ENCODE assay signal across 22 cellular contexts in the genomic region with DNA sequence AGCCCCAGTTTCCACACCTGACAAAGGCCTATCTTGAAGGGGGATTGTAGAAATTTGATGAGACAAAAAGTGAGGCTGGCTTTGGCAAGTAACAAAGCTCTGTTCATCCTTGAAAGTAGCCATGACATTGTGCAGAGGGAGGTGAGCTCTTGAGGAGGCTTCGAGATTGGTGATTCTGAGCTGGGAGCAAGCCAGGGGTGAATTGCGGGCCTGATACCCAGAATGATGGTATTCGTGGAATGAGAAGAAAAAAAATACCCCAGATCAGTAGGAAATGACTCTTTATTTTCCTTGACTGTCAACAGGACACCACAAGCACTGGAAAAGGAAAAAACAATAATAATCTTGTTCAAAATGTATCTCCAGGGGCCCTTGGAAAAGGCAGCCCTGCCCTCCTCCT.
A peak's percentile ranks its signal among the peaks of the same experiment; 100 is the strongest.
DNase-seq lines count a peak whose midpoint lies in the region; ATAC-seq, FAIRE-seq and TF ChIP-seq lines count a peak whose summit lies in the region.
"Had no signal": no experiment of that assay in that cellular context is flagged by ENCODE, and none has a peak within 500 bp of the region (broad histone marks: within the 10 kb centered on the region; RNA-seq: fewer than 3 reads in every experiment).

No MANE protein-coding gene starts in this region.

- no peak overlapping the region for H3K56ac ChIP-seq in IMR-90 (ENCODE audit: extremely low read depth, insufficient read depth, low read length)
- no peak overlapping the region for H3K56ac ChIP-seq in H1 (replicated peaks; ENCODE audit: insufficient read length, low read depth, low read length)

- H2AFZ ChIP-seq in IMR-90 (replicated peaks; ENCODE audit: low read length, poor library complexity) (no peak overlapping the region), H1 (ENCODE audit: low read length) (no peak overlapping the region), neural cell (ENCODE audit: low read depth, low read length) (no peak overlapping the region)
- H2AFZ ChIP-seq: GM23248 had no signal

- no TSS peak for BruUV-seq in IMR-90 (replicated peaks; lab: Mats Ljungman, UMichigan)

- in situ Hi-C loops in IMR-90 (cut with MboI; ENCODE audit: low sequenced_read_pairs) = no loop called here

- no peak overlapping the region for H3K4me3 ChIP-seq in IMR-90 (ENCODE audit: insufficient read depth, low read depth, low read length)
- no peak overlapping the region for H3K4me3 ChIP-seq in H1 (ENCODE audit: extremely low read depth in 1 of 4, insufficient read depth in 2 of 4, low read depth in 3 of 4, low read length in 4 of 4)
- no peak overlapping the region for H3K4me3 ChIP-seq in neural cell (ENCODE audit: low read length)
- no peak overlapping the region for H3K4me3 ChIP-seq in ascending aorta
- H3K4me3 ChIP-seq: GM23248, HAP-1, Peyer's patch had no signal

- intact Hi-C loops in IMR-90 (cut with micrococcal nuclease) = loop anchor here (5.0 kb wide), 1 partner anchor 98 kb away; no protein-coding TSS in a partner anchor
- intact Hi-C loops in ascending aorta (cut with DNase I) = no loop called here

- WGBS in IMR-90 (ENCODE audit: extremely low coverage in 2 of 2, insufficient read length in 1 of 2), 2 experiments = no CpG with 5 or more reads among the region's 3 CpGs
- WGBS in H1 (ENCODE audit: extremely low coverage in 1 of 2, insufficient coverage in 1 of 2, insufficient read length in 1 of 2, insufficient replicate concordance in 2 of 2, low coverage in 1 of 2, low lambda C conversion rate in 2 of 2, missing lambda C conversion rate in 1 of 2), 2 experiments = 82% methylated on average over 3 of the region's 3 CpGs; no CpG with 5 or more reads in 1 of the 2 experiments

- H4K8ac ChIP-seq in IMR-90 (ENCODE audit: low read depth in 2 of 2, low read length in 2 of 2) (no peak overlapping the region), H1 (ENCODE audit: extremely low read depth, insufficient read depth, low read length) (no peak overlapping the region)

- no peaks in the 10 kb centered on the region for H3K23me2 ChIP-seq in H1 (ENCODE audit: low read depth, low read length)

- TF ChIP-seq EP300 in H1 (IDR thresholded peaks at IDR 0.05; ENCODE audit: borderline replicate concordance in 1 of 2, low read depth in 2 of 2, low read length in 2 of 2) = no peak
- TF ChIP-seq EP300 in neural cell (conservative IDR thresholded peaks at IDR 0.05; ENCODE audit: poor library complexity, severe bottlenecking) = no peak

- no peak overlapping the region for H3K4ac ChIP-seq in IMR-90 (ENCODE audit: low read depth, low read length)
- H3K4ac ChIP-seq in H1 (replicated peaks; ENCODE audit: insufficient read length, low read depth, low read length) = peak overlapping the region; percentile 87

- ATAC-seq in IMR-90 (ENCODE audit: low read depth) (peak; percentile 22), HG03045 (IDR thresholded peaks at IDR 0.05; ENCODE audit: unreplicated experiment) (no peak), GM18909 (IDR thresholded peaks at IDR 0.05; ENCODE audit: poor library complexity, unreplicated experiment) (no peak)
- ATAC-seq: SK-N-SH treated with all-trans-retinoic acid at 6 μM for 48 hours had no signal

- no peak overlapping the region for H2BK12ac ChIP-seq in H1 (ENCODE audit: low read depth, low read length)

- H2BK120ac ChIP-seq in IMR-90 (ENCODE audit: low read depth, low read length) (no peak overlapping the region), H1 (replicated peaks; ENCODE audit: low read depth, low read length) (no peak overlapping the region)

- TF ChIP-seq POLR2A in IMR-90 (IDR thresholded peaks at IDR 0.05; ENCODE audit: low read depth, low read length) (no peak), H1 (IDR thresholded peaks at IDR 0.05; ENCODE audit: control extremely low read depth in 1 of 2, low read depth in 2 of 2, low read length in 2 of 2) (no peak)

- H3K9me3 ChIP-seq in IMR-90 (ENCODE audit: control insufficient read depth, insufficient read depth, low read length) = no peaks in the 10 kb centered on the region
- H3K9me3 ChIP-seq in H1 (ENCODE audit: insufficient read depth in 2 of 2, low read depth in 1 of 2, low read length in 1 of 2) = no peaks in the 10 kb centered on the region
- no peaks in the 10 kb centered on the region for H3K9me3 ChIP-seq in neural cell (ENCODE audit: low read length)
- no peaks in the 10 kb centered on the region for H3K9me3 ChIP-seq in ascending aorta
- H3K9me3 ChIP-seq: Caco-2, HAP-1, Peyer's patch had no signal

- no peak overlapping the region for H2BK5ac ChIP-seq in IMR-90 (ENCODE audit: low read depth, low read length, poor library complexity, severe bottlenecking)
- no peak overlapping the region; the same call in 1 of the 2 replicates for H2BK5ac ChIP-seq in H1 (ENCODE audit: low read depth, low read length)

- H2BK15ac ChIP-seq in IMR-90 (ENCODE audit: low read depth, low read length) (no peak overlapping the region), H1 (ENCODE audit: low read length) (0 out of 2 replicates have a peak overlapping the region, but pooled peaks have one; percentile 85)

- H3K4me2 ChIP-seq in IMR-90 (ENCODE audit: low read depth, low read length) = no peak overlapping the region
- H3K4me2 ChIP-seq in H1 (ENCODE audit: insufficient read depth in 1 of 2, low read depth in 2 of 2, low read length in 2 of 2) = no peak overlapping the region
- H3K4me2 ChIP-seq in neural cell (ENCODE audit: low read length) = no peak overlapping the region

- H3K27ac ChIP-seq in IMR-90 (ENCODE audit: insufficient read depth, low read length) (no peak overlapping the region), H1 (ENCODE audit: low read depth, low read length) (no peak overlapping the region), neural cell (ENCODE audit: low read length) (peak overlapping the region; percentile 99), ascending aorta (no peak overlapping the region)
- H3K27ac ChIP-seq: GM23248, Peyer's patch had no signal

- H3K18ac ChIP-seq in IMR-90 (ENCODE audit: low read depth, low read length) = no peak overlapping the region
- H3K18ac ChIP-seq in H1 (ENCODE audit: extremely low read depth, low read length) = no peak overlapping the region

- FAIRE-seq in H1 (lab: Jason Lieb, UNC) = no peak

- 0 out of 2 replicates have a peak, but pooled peaks cover 5% of the 10 kb centered on the region for H3K9me1 ChIP-seq in IMR-90 (ENCODE audit: insufficient read depth, low read length)

- no peak overlapping the region for H2BK20ac ChIP-seq in IMR-90 (ENCODE audit: low read depth, low read length)
- no peak overlapping the region for H2BK20ac ChIP-seq in H1 (ENCODE audit: low read length)

- H3K4me1 ChIP-seq in IMR-90 (ENCODE audit: control insufficient read depth, insufficient read depth, low read length) (peaks cover 3% of the 10 kb centered on the region; the same call in 1 of the 2 replicates), H1 (replicated peaks in 1 of 4; ENCODE audit: control insufficient read depth in 3 of 4, insufficient read depth in 4 of 4, low read length in 3 of 4) (peaks cover 8 to 18% (median 15%) of the 10 kb centered on the region in 4 experiments), ascending aorta (no peaks in the 10 kb centered on the region)
- H3K4me1 ChIP-seq: Caco-2 had no signal

- dilution Hi-C loops in IMR-90 (cut with HindIII; ENCODE audit: low sequenced_read_pairs, unreplicated experiment) = no loop called here

- no peak overlapping the region for H2AK5ac ChIP-seq in IMR-90 (ENCODE audit: low read depth, low read length)
- H2AK5ac ChIP-seq in H1 (ENCODE audit: low read depth, low read length) = no peak overlapping the region

- H4K91ac ChIP-seq in IMR-90 (ENCODE audit: insufficient read depth, low read depth, low read length) (no peak overlapping the region), H1 (replicated peaks; ENCODE audit: insufficient read length, low read length) (no peak overlapping the region)

- CTCF ChIA-PET in IMR-90 (lab: Yijun Ruan, JAX) = interaction anchor here (1.0 to 1.4 kb wide), 2 partner anchors 15 to 24 kb away, joined by 3 to 5 read pairs; no protein-coding TSS in a partner anchor
- CTCF ChIA-PET in H1 (lab: Charles Lee; ENCODE audit: partially characterized antibody) = interaction anchor here (0.7 to 8.0 kb wide), 20 partner anchors 9 to 230 kb away, joined by 3 to 86 read pairs (median 4); no protein-coding TSS in a partner anchor

- H3K23ac ChIP-seq in IMR-90 (ENCODE audit: low read depth, low read length) = no peak overlapping the region
- no peak overlapping the region for H3K23ac ChIP-seq in H1 (ENCODE audit: insufficient read length)

- H3K79me2 ChIP-seq in H1 (ENCODE audit: control insufficient read depth in 1 of 2, insufficient read depth in 2 of 2, low read length in 2 of 2) = no peaks in the 10 kb centered on the region
- peaks cover 34% of the 10 kb centered on the region for H3K79me2 ChIP-seq in neural cell (replicated peaks; ENCODE audit: insufficient read depth, low read length)

- H3K9ac ChIP-seq in IMR-90 (ENCODE audit: low read depth, low read length) (no peak overlapping the region), H1 (replicated peaks in 1 of 4; ENCODE audit: extremely low read depth in 1 of 4, low read depth in 3 of 4, low read length in 3 of 4) (no peak overlapping the region), neural cell (ENCODE audit: low read length) (peak overlapping the region; percentile 61)
- H3K9ac ChIP-seq: GM23248 had no signal

- H3K36me3 ChIP-seq in IMR-90 (ENCODE audit: control insufficient read depth, insufficient read depth, low read length) (no peaks in the 10 kb centered on the region), H1 (ENCODE audit: control insufficient read depth in 2 of 4, insufficient read depth in 4 of 4, low read length in 3 of 4) (no peaks in the 10 kb centered on the region; a peak in 1 of 8 replicates), neural cell (ENCODE audit: insufficient read depth, low read length) (no peaks in the 10 kb centered on the region), ascending aorta (no peaks in the 10 kb centered on the region)
- H3K36me3 ChIP-seq: HAP-1, Peyer's patch had no signal

- H4K20me1 ChIP-seq in IMR-90 (ENCODE audit: insufficient read depth, low read length) = no peaks in the 10 kb centered on the region
- peaks cover 0 to 6% of the 10 kb centered on the region in 2 experiments for H4K20me1 ChIP-seq in H1 (replicated peaks in 1 of 2; ENCODE audit: control insufficient read depth in 1 of 2, insufficient read depth in 2 of 2, low read length in 2 of 2)
- H4K20me1 ChIP-seq in neural cell (ENCODE audit: insufficient read depth) = no peaks in the 10 kb centered on the region

- H2AK9ac ChIP-seq in IMR-90 (replicated peaks; ENCODE audit: low read depth, low read length, poor library complexity) = no peak overlapping the region

- no peaks in the 10 kb centered on the region for H3K79me1 ChIP-seq in IMR-90 (ENCODE audit: low read depth in 1 of 2, low read length in 2 of 2)
- H3K79me1 ChIP-seq in H1 (ENCODE audit: low read depth, low read length) = peaks cover 6% of the 10 kb centered on the region; the same call in 1 of the 2 replicates

- POLR2A ChIA-PET in IMR-90 (lab: Charles Lee; ENCODE audit: unreplicated experiment) (no interaction called here), H1 (lab: Charles Lee; ENCODE audit: partially characterized antibody) (interaction anchor here (0.9 to 1.0 kb wide), 3 partner anchors 9 to 80 kb away, joined by 3 read pairs; no protein-coding TSS in a partner anchor)

- no peak for TF ChIP-seq RAD21 in IMR-90 (IDR thresholded peaks at IDR 0.05; ENCODE audit: low read length)
- TF ChIP-seq RAD21 in H1 (IDR thresholded peaks at IDR 0.05 in 1 of 2, conservative IDR thresholded peaks at IDR 0.05 in 1 of 2; ENCODE audit: low read depth in 2 of 2, low read length in 2 of 2) = no peak
- TF ChIP-seq RAD21 in neural cell (conservative IDR thresholded peaks at IDR 0.05) = no peak

- no peak overlapping the region for H3K14ac ChIP-seq in IMR-90 (replicated peaks; ENCODE audit: low read depth, low read length)
- no peak overlapping the region for H3K14ac ChIP-seq in H1 (ENCODE audit: insufficient read length)

- no peak overlapping the region for H4K5ac ChIP-seq in IMR-90 (ENCODE audit: low read depth, low read length)
- H4K5ac ChIP-seq in H1 (ENCODE audit: insufficient read length, low read depth, low read length) = no peak overlapping the region

- no peak for TF ChIP-seq CTCF in IMR-90 (conservative IDR thresholded peaks at IDR 0.05; ENCODE audit: low read depth, low read length)
- TF ChIP-seq CTCF in H1 (IDR thresholded peaks at IDR 0.05; ENCODE audit: control extremely low read depth in 1 of 3, insufficient read depth in 1 of 3, low read depth in 1 of 3, low read length in 3 of 3) = no peak
- no peak for TF ChIP-seq CTCF in neural cell (IDR thresholded peaks at IDR 0.05; ENCODE audit: poor library complexity, severe bottlenecking)
- no peak for TF ChIP-seq CTCF in ascending aorta (IDR thresholded peaks at IDR 0.05)

- DNase-seq in AG08395 (ENCODE audit: low spot score) (peak; percentile 28), IMR-90 (no peak), H1 (ENCODE audit: low read depth in 1 of 2, low spot score in 2 of 2) (no peak), DMS53 (lab: John Stamatoyannopoulos, UW) (no peak), ascending aorta (ENCODE audit: low spot score in 2 of 2) (no peak)
- DNase-seq: Caco-2; CD4-positive, alpha-beta T cell; DMS 273 treated with DMSO at 0.1 percent for 48 hours; DND-41; GM23248; NCI-H1105; NCI-H2029 treated with DMSO at 0.1 percent for 48 hours; NCI-H226; NCI-H524; NCI-H774; NK-92 treated with Interleukin-12 subunit alpha and Interleukin-12 subunit beta, amount 100 ng/mL, for 24 hours; Peyer's patch had no signal

- H3K27me3 ChIP-seq in IMR-90 (ENCODE audit: control insufficient read depth, insufficient read depth, low read length) (peaks cover 28% of the 10 kb centered on the region), H1 (replicated peaks in 1 of 4; ENCODE audit: control insufficient read depth in 3 of 4, extremely low read depth in 1 of 4, insufficient read depth in 3 of 4, low read length in 3 of 4) (peaks cover 0 to 4% (median 0%) of the 10 kb centered on the region in 4 experiments; a peak in 1 of 7 replicates), neural cell (ENCODE audit: insufficient read depth, low read depth, low read length) (no peaks in the 10 kb centered on the region), ascending aorta (no peaks in the 10 kb centered on the region)
- H3K27me3 ChIP-seq: Peyer's patch had no signal

- H3F3A ChIP-seq in neural cell (ENCODE audit: insufficient read depth, low read length, poor library complexity, severe bottlenecking) = no peaks in the 10 kb centered on the region

- no peaks in the 10 kb centered on the region for H3K9me2 ChIP-seq in neural cell (ENCODE audit: insufficient read depth, low read length)
